Comparison of ENCODE assay signal across 27 cellular contexts in genomic region chr1:202689493-202690342, GRCh38. TPM values are rescaled to one million over a fixed set of nuclear protein-coding genes. Genes with fewer than 3 reads are reported as not detected.
DNase-seq lines count a peak whose midpoint lies in the region; ATAC-seq and TF ChIP-seq lines count a peak whose summit lies in the region.
"Had no signal": no experiment of that assay in that cellular context is flagged by ENCODE, and none has a peak within 500 bp of the region (broad histone marks: within the 10 kb centered on the region; RNA-seq: fewer than 3 reads in every experiment).

No MANE protein-coding gene starts in this region.

- H3K4me1 ChIP-seq in breast epithelium (no peaks in the 10 kb centered on the region), suprapubic skin (no peaks in the 10 kb centered on the region)
- H3K4me1 ChIP-seq: SJCRH30 had no signal

- peaks cover 99% of the 10 kb centered on the region for H3K27me3 Mint-ChIP-seq in MCF 10A (ENCODE audit: insufficient read depth, unreplicated experiment)

- POLR2A ChIA-PET in MCF 10A (lab: Yijun Ruan, JAX) = interaction anchor here (0.6 kb wide), 1 partner anchor 9 kb away, joined by 3 read pairs; no protein-coding TSS in a partner anchor

- no peaks in the 10 kb centered on the region for H3K4me1 Mint-ChIP-seq in MCF 10A (ENCODE audit: insufficient read depth, unreplicated experiment)
- H3K4me1 Mint-ChIP-seq: T-cell had no signal

- H3K27me3 ChIP-seq in breast epithelium (peaks cover 0 to 7% of the 10 kb centered on the region in 2 donors), suprapubic skin (peaks cover 71% of the 10 kb centered on the region)

- no peaks in the 10 kb centered on the region for H3K36me3 ChIP-seq in breast epithelium
- no peaks in the 10 kb centered on the region for H3K36me3 ChIP-seq in suprapubic skin
- H3K36me3 ChIP-seq: MG63, SJCRH30 had no signal

- no peak overlapping the region for H3K27ac Mint-ChIP-seq in MCF 10A (ENCODE audit: low read depth, unreplicated experiment)
- H3K27ac Mint-ChIP-seq: CD8-positive, alpha-beta T cell; T-cell had no signal

- H3K36me3 Mint-ChIP-seq in MCF 10A (ENCODE audit: insufficient read depth, unreplicated experiment) = peaks cover 6% of the 10 kb centered on the region
- H3K36me3 Mint-ChIP-seq: CD8-positive, alpha-beta T cell; T-cell had no signal

- TF ChIP-seq POLR2A in breast epithelium (IDR thresholded peaks at IDR 0.05) (no peak), suprapubic skin (IDR thresholded peaks at IDR 0.05) (no peak)

- 76% methylated on average over 9 of the region's 9 CpGs for WGBS in suprapubic skin

- ATAC-seq in HG03342 (IDR thresholded peaks at IDR 0.05; ENCODE audit: unreplicated experiment) (no peak), HG02938 (IDR thresholded peaks at IDR 0.05; ENCODE audit: unreplicated experiment) (no peak)
- ATAC-seq: CD8-positive, alpha-beta T cell; GM12878; Panc1; T-cell had no signal

- no peak for TF ChIP-seq EP300 in suprapubic skin (IDR thresholded peaks at IDR 0.05)

- H3K4me3 ChIP-seq in breast epithelium (no peak overlapping the region), epithelial cell of esophagus (ENCODE audit: low read length) (no peak overlapping the region), suprapubic skin (no peak overlapping the region)
- H3K4me3 ChIP-seq: GM12878, MG63, SJCRH30 had no signal

- TF ChIP-seq CTCF in MCF 10A (IDR thresholded peaks at IDR 0.05; ENCODE audit: unreplicated experiment) (no peak), breast epithelium (IDR thresholded peaks at IDR 0.05) (no peak), epithelial cell of esophagus (IDR thresholded peaks at IDR 0.05; ENCODE audit: insufficient read depth, low read depth, low read length, missing control alignments) (no peak), suprapubic skin (IDR thresholded peaks at IDR 0.05) (no peak)

- DNase-seq in MCF 10A (ENCODE audit: unreplicated experiment) (peak; percentile 20), breast epithelium (ENCODE audit: low spot score in 2 of 2) (no peak), NCI-H69 (lab: John Stamatoyannopoulos, UW) (peak; percentile 73), epithelial cell of esophagus (ENCODE audit: low read depth) (peak; percentile 53), suprapubic skin (ENCODE audit: low spot score in 2 of 2) (no peak)
- DNase-seq: C1 segment of cervical spinal cord; CD8-positive, alpha-beta T cell; DMS 273 treated with DMSO at 0.1 percent for 48 hours; DMS79; EL; GDM1; HCEC 1CT; KBM-7; MG63; NCI-H1105 treated with DMSO at 0.1 percent for 48 hours; NCI-H146; NCI-H1930; NCI-H2107; NCI-H524; NCI-H82; SJCRH30; T-cell had no signal

- no peaks in the 10 kb centered on the region for H3K9me3 Mint-ChIP-seq in MCF 10A (ENCODE audit: unreplicated experiment)
- H3K9me3 Mint-ChIP-seq: CD8-positive, alpha-beta T cell had no signal

- no peak overlapping the region for H3K4me3 Mint-ChIP-seq in MCF 10A (ENCODE audit: unreplicated experiment)
- H3K4me3 Mint-ChIP-seq: CD8-positive, alpha-beta T cell; T-cell had no signal

- CTCF ChIA-PET in MCF 10A (lab: Yijun Ruan, JAX) = interaction anchor here (1.0 to 1.2 kb wide), 2 partner anchors 11 to 89 kb away, joined by 3 read pairs; no protein-coding TSS in a partner anchor

- H3K27ac ChIP-seq in breast epithelium (no peak overlapping the region), suprapubic skin (no peak overlapping the region)
- H3K27ac ChIP-seq: SJCRH30 had no signal

- intact Hi-C loops in MCF 10A (cut with micrococcal nuclease) = loop anchor here (5.0 kb wide), 1 partner anchor 32 kb away; no protein-coding TSS in a partner anchor
- intact Hi-C loops in breast epithelium (cut with DNase I; ENCODE audit: low total_unique reads) = no loop called here

- BruUV-seq in MCF 10A (replicated peaks; lab: Mats Ljungman, UMichigan) = no TSS peak

- H3K9me3 ChIP-seq in breast epithelium (no peaks in the 10 kb centered on the region), suprapubic skin (no peaks in the 10 kb centered on the region)
- H3K9me3 ChIP-seq: MG63, SJCRH30 had no signal

RNA-seq across cellular contexts. Expression of gene SYT2, which starts 20.5 kb away (rescaled TPM):
- total RNA-seq in MCF 10A (2022) (not detected in 2 replicates), breast epithelium (under 1 TPM; under 0.01 to 0.15 (median under 0.01) TPM), suprapubic skin (under 1 TPM in 1 of 4 donors, not detected in 3; 0.11 TPM)
- total RNA-seq: CD8-positive, alpha-beta T cell; GM12878; LHCN-M2 had no signal

Comparison
In these comparisons a context has a peak if more than half of its experiments do, and no peak if none do; other contexts are left out.
1. DNase-seq: peak in MCF 10A (single experiment), NCI-H69 (single experiment) and epithelial cell of esophagus (single experiment); none in breast epithelium (0 of 2) and suprapubic skin (0 of 2).